ENCODE assay signal across 1 cellular context in the genomic region with DNA sequence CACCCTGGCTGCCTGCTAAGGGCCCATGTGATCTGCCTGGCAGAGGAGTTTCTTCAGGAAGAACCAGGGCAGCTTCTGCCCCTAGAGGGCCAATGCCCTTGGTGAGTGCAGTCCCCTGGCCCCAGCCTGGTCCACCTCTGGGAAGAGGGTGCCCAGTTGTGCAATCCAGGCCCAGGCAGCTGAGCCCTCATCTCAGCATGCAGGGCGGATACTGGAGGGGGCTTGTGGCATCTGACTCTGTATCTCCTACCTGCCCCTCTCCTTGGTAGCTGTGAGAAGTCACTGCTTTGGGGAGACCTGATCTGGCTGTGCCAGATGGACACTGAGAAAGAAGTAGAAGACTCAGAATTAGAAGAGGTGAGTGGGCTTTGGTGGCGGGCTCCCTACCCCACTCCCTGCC. TPM values are rescaled to one million over a fixed set of nuclear protein-coding genes. Genes with fewer than 3 reads are reported as not detected.
"Had no signal": no experiment of that assay in that cellular context is flagged by ENCODE, and none has a peak within 500 bp of the region (broad histone marks: within the 10 kb centered on the region; RNA-seq: fewer than 3 reads in every experiment).

No MANE protein-coding gene starts in this region.

RNA-seq across cellular contexts. Expression of gene NPIPB13, which starts 51.3 kb away (rescaled TPM):
- total RNA-seq: fibroblast of villous mesenchyme had no signal
